Comparison of ENCODE assay signal across 26 cellular contexts in genomic region chr6:14430218-14430617, GRCh38.
"Had no signal": no experiment of that assay in that cellular context is flagged by ENCODE, and none has a peak within 500 bp of the region (broad histone marks: within the 10 kb centered on the region; RNA-seq: fewer than 3 reads in every experiment).

No MANE protein-coding gene starts in this region.

- H3K27ac ChIP-seq: ascending aorta, breast epithelium, cardiac muscle cell, colonic mucosa, epithelial cell of prostate had no signal

- H3K4me3 Mint-ChIP-seq: activated CD8-positive, alpha-beta T cell treated with anti-CD3 and anti-CD28 coated beads for 36 hours; activated naive CD4-positive, alpha-beta T cell treated with anti-CD3 and anti-CD28 coated beads for 36 hours; activated naive CD4-positive, alpha-beta T cell treated with anti-CD3 and anti-CD28 coated beads, Interleukin-2, amount 50 U/mL, for 24 hours; activated naive CD8-positive, alpha-beta T cell treated with anti-CD3 and anti-CD28 coated beads for 36 hours; activated naive CD8-positive, alpha-beta T cell treated with anti-CD3 and anti-CD28 coated beads, Interleukin-2, amount 50 U/mL, for 24 hours; activated T-cell treated with anti-CD3 and anti-CD28 coated beads, Interleukin-2, amount 50 U/mL, for 4 hours; brain had no signal

- H3K9me3 ChIP-seq: ascending aorta, breast epithelium, colonic mucosa had no signal

- H3K27me3 ChIP-seq: ascending aorta, breast epithelium, cardiac muscle cell, colonic mucosa had no signal

- H3K27me3 Mint-ChIP-seq: activated CD8-positive, alpha-beta T cell treated with anti-CD3 and anti-CD28 coated beads for 36 hours; activated naive CD4-positive, alpha-beta T cell treated with anti-CD3 and anti-CD28 coated beads, Interleukin-2, amount 50 U/mL, for 24 hours; activated naive CD8-positive, alpha-beta T cell treated with anti-CD3 and anti-CD28 coated beads for 36 hours; activated naive CD8-positive, alpha-beta T cell treated with anti-CD3 and anti-CD28 coated beads, Interleukin-2, amount 50 U/mL, for 24 hours had no signal

- H3K9me3 Mint-ChIP-seq: activated CD8-positive, alpha-beta T cell treated with anti-CD3 and anti-CD28 coated beads for 36 hours; activated naive CD4-positive, alpha-beta T cell treated with anti-CD3 and anti-CD28 coated beads for 36 hours; activated naive CD4-positive, alpha-beta T cell treated with anti-CD3 and anti-CD28 coated beads, Interleukin-2, amount 50 U/mL, for 24 hours; activated naive CD8-positive, alpha-beta T cell treated with anti-CD3 and anti-CD28 coated beads for 36 hours; activated naive CD8-positive, alpha-beta T cell treated with anti-CD3 and anti-CD28 coated beads, Interleukin-2, amount 50 U/mL, for 24 hours; activated T-cell treated with anti-CD3 and anti-CD28 coated beads, Interleukin-2, amount 50 U/mL, for 4 hours had no signal

- ATAC-seq: activated CD8-positive, alpha-beta T cell treated with anti-CD3 and anti-CD28 coated beads for 36 hours; activated naive CD8-positive, alpha-beta T cell treated with anti-CD3 and anti-CD28 coated beads, Interleukin-2, amount 50 U/mL, for 24 hours; activated T-cell treated with anti-CD3 and anti-CD28 coated beads, Interleukin-2, amount 50 U/mL, for 4 hours had no signal

- H3K36me3 Mint-ChIP-seq: activated naive CD4-positive, alpha-beta T cell treated with anti-CD3 and anti-CD28 coated beads, Interleukin-2, amount 50 U/mL, for 24 hours; activated naive CD8-positive, alpha-beta T cell treated with anti-CD3 and anti-CD28 coated beads for 36 hours; brain had no signal

- H3K27ac Mint-ChIP-seq: activated CD8-positive, alpha-beta T cell treated with anti-CD3 and anti-CD28 coated beads for 36 hours; activated naive CD4-positive, alpha-beta T cell treated with anti-CD3 and anti-CD28 coated beads for 36 hours; activated naive CD4-positive, alpha-beta T cell treated with anti-CD3 and anti-CD28 coated beads, Interleukin-2, amount 50 U/mL, for 24 hours; activated naive CD8-positive, alpha-beta T cell treated with anti-CD3 and anti-CD28 coated beads for 36 hours; activated naive CD8-positive, alpha-beta T cell treated with anti-CD3 and anti-CD28 coated beads, Interleukin-2, amount 50 U/mL, for 24 hours; activated T-helper 2 cell treated with anti-CD3 and anti-CD28 coated beads, Interferon-gamma antibody, Interleukin-2, Interleukin-4, amounts not matched to agents 10 μg/mL and 5 μg/mL and 100 μg/mL, durations not matched to agents 14 hours and 24 hours and 36 hours; brain had no signal

- H3K4me3 ChIP-seq: ascending aorta, breast epithelium, cardiac muscle cell, colonic mucosa had no signal

- H3K4me1 ChIP-seq: ascending aorta, breast epithelium, colonic mucosa had no signal

- DNase-seq: activated CD4-positive, alpha-beta T cell treated with anti-CD3 and anti-CD28 coated beads for 4 hours; activated CD4-positive, alpha-beta T cell treated with anti-CD3 and anti-CD28 coated beads, Interleukin-2, amount 50 U/mL, for 1 hour; activated CD4-positive, alpha-beta T cell treated with anti-CD3 and anti-CD28 coated beads, Interleukin-2, amount 50 U/mL, for 48 hours; activated CD4-positive, CD25-positive, alpha-beta regulatory T cell; activated CD4-positive, CD25-positive, alpha-beta regulatory T cell treated with anti-CD3 and anti-CD28 coated beads, Interleukin-2, amount 50 U/mL, for 72 hours; activated CD8-positive, alpha-beta memory T cell treated with anti-CD3 and anti-CD28 coated beads for 24 hours; activated CD8-positive, alpha-beta T cell treated with anti-CD3 and anti-CD28 coated beads for 36 hours; activated effector memory CD4-positive, alpha-beta T cell treated with anti-CD3 and anti-CD28 coated beads, Interleukin-2, amount 50 U/mL, for 16 hours; activated naive CD4-positive, alpha-beta T cell treated with anti-CD3 and anti-CD28 coated beads for 36 hours; activated naive CD8-positive, alpha-beta T cell treated with anti-CD3 and anti-CD28 coated beads for 36 hours; activated naive CD8-positive, alpha-beta T cell treated with anti-CD3 and anti-CD28 coated beads, Interleukin-2, amount 50 U/mL, for 24 hours; activated T-cell treated with anti-CD3 and anti-CD28 coated beads, Interleukin-2, amount 50 U/mL, for 4 hours; central memory CD4-positive, alpha-beta T cell; cerebellar nuclear complex; colonic mucosa; effector CD8-positive, alpha-beta T cell; foreskin fibroblast; head of caudate nucleus; T-helper 2 cell had no signal

- H3K36me3 ChIP-seq: ascending aorta, breast epithelium, cardiac muscle cell, colonic mucosa had no signal

- H3K4me1 Mint-ChIP-seq: activated naive CD4-positive, alpha-beta T cell treated with anti-CD3 and anti-CD28 coated beads, Interleukin-2, amount 50 U/mL, for 24 hours; activated naive CD8-positive, alpha-beta T cell treated with anti-CD3 and anti-CD28 coated beads for 36 hours had no signal
